24 cellular contexts compared by ENCODE assay signal in the genomic region with DNA sequence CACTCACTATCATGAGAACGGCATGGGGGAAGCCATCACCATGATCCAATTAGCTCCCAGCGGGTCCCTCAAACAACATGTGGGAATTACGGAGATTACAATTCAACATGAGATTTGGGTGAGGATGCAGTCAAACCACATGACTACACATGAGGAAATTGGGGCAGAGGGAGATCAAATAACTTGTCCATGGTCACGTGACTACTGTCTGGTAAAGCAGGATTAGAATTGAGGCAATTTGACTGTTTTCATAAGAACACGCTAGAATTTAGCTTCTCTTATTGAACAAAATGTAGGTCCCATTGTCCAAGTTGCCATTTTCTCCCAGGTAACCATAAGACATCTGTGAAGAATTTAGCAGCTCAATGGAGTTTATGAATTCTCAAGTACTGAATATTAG.
"Had no signal": no experiment of that assay in that cellular context is flagged by ENCODE, and none has a peak within 500 bp of the region (broad histone marks: within the 10 kb centered on the region; RNA-seq: fewer than 3 reads in every experiment).

No MANE protein-coding gene starts in this region.

- H3K4me1 Mint-ChIP-seq: immature natural killer cell; naive thymus-derived CD4-positive, alpha-beta T cell had no signal

- H3K27ac Mint-ChIP-seq: immature natural killer cell; naive thymus-derived CD4-positive, alpha-beta T cell had no signal

- H3K4me2 ChIP-seq: hepatocyte had no signal

- H3K4me1 ChIP-seq: esophagus muscularis mucosa, gastroesophageal sphincter, left lung, lower lobe of right lung had no signal

- H3K27ac ChIP-seq: coronary artery, dorsolateral prefrontal cortex, esophagus muscularis mucosa, foreskin keratinocyte, gastroesophageal sphincter, heart left ventricle, hepatocyte, left lung, lower lobe of right lung had no signal

- FAIRE-seq: colon, endothelial cell of umbilical vein, frontal cortex, kidney had no signal

- H3K27me3 Mint-ChIP-seq: naive thymus-derived CD4-positive, alpha-beta T cell had no signal

- H3K4me3 Mint-ChIP-seq: immature natural killer cell; naive thymus-derived CD4-positive, alpha-beta T cell had no signal

- H2AFZ ChIP-seq: hepatocyte had no signal

- H3K27me3 ChIP-seq: dorsolateral prefrontal cortex, esophagus muscularis mucosa, foreskin keratinocyte, gastroesophageal sphincter, heart left ventricle, hepatocyte, left lung had no signal

- H3K9me3 ChIP-seq: esophagus muscularis mucosa, gastroesophageal sphincter, heart left ventricle, lower lobe of right lung had no signal

- H3K36me3 ChIP-seq: esophagus muscularis mucosa, gastroesophageal sphincter, heart left ventricle, left lung, lower lobe of right lung had no signal

- DNase-seq: dermis blood vessel endothelial cell; dorsolateral prefrontal cortex; effector CD4-positive, alpha-beta T cell; effector memory CD4-positive, alpha-beta T cell; foreskin keratinocyte; heart left ventricle; hypothalamus; immature natural killer cell; islet precursor cell; kidney; kidney glomerular epithelial cell; left lung; left ventricle myocardium superior; lower lobe of right lung; mesenchymal stem cell; midbrain; naive thymus-derived CD4-positive, alpha-beta T cell had no signal

- ATAC-seq: foreskin keratinocyte; gastroesophageal sphincter; heart left ventricle; left lung; left ventricle myocardium superior; lower lobe of right lung; naive thymus-derived CD4-positive, alpha-beta T cell had no signal

- H3K36me3 Mint-ChIP-seq: immature natural killer cell; naive thymus-derived CD4-positive, alpha-beta T cell had no signal

- H3K4me3 ChIP-seq: coronary artery, dorsolateral prefrontal cortex, esophagus muscularis mucosa, gastroesophageal sphincter, heart left ventricle, hepatocyte, left lung, lower lobe of right lung had no signal

- H3K79me2 ChIP-seq: hepatocyte had no signal
